In genomic region chr2:166293984-166294383, GRCh38 we compare ENCODE assay signal across 17 cellular contexts.
"Had no signal": no experiment of that assay in that cellular context is flagged by ENCODE, and none has a peak within 500 bp of the region (broad histone marks: within the 10 kb centered on the region; RNA-seq: fewer than 3 reads in every experiment).

No MANE protein-coding gene starts in this region.

- H3K27me3 ChIP-seq: foreskin keratinocyte, neutrophil had no signal

- H3K9me3 ChIP-seq: neutrophil had no signal

- H3K4me1 ChIP-seq: foreskin keratinocyte had no signal

- H3K36me3 ChIP-seq: neutrophil had no signal

- DNase-seq: activated CD4-positive, alpha-beta T cell treated with anti-CD3 and anti-CD28 coated beads, Interleukin-2, amount 50 U/mL, for 1 hour; activated CD8-positive, alpha-beta memory T cell treated with anti-CD3 and anti-CD28 coated beads for 24 hours; activated gamma-delta T cell treated with Interleukin-2 at 50 U/mL for 16 hours; activated naive CD8-positive, alpha-beta T cell treated with anti-CD3 and anti-CD28 coated beads for 36 hours; cerebellar nuclear complex; endodermal cell; foreskin keratinocyte; mesendoderm; natural killer cell; posterior cingulate gyrus; retina; stimulated activated CD4-positive, alpha-beta T cell treated with anti-CD3 and anti-CD28 coated beads, Interleukin-15, amount 100 ng/mL, for 24 hours; stimulated activated CD4-positive, alpha-beta T cell treated with anti-CD3 and anti-CD28 coated beads, Interleukin-4, amount 100 ng/mL, for 1 hour; stimulated activated naive CD4-positive, alpha-beta T cell; substantia nigra had no signal

- H3K27ac ChIP-seq: foreskin keratinocyte, neutrophil, skin epidermis had no signal

- H3K4me3 ChIP-seq: skin epidermis had no signal
